Comparison of ENCODE assay signal across 8 cellular contexts in genomic region chr10:103396789-103397087, GRCh38. TPM values are rescaled to one million over a fixed set of nuclear protein-coding genes. Genes with fewer than 3 reads are reported as not detected.
DNase-seq lines count a peak whose midpoint lies in the region; ATAC-seq, FAIRE-seq and TF ChIP-seq lines count a peak whose summit lies in the region.

No MANE protein-coding gene starts in this region.

- H2AFZ ChIP-seq in GM12878 (ENCODE audit: control insufficient read depth, low read depth, low read length) (peak overlapping the region; percentile 59), mesenchymal stem cell (ENCODE audit: low read depth, low read length) (no peak overlapping the region)

- H3K9ac ChIP-seq in GM12878 (ENCODE audit: control insufficient read depth, insufficient read depth, low read length) (peak overlapping the region; percentile 98), mesenchymal stem cell (ENCODE audit: low read length) (peak overlapping the region; percentile 99)

- H2BK12ac ChIP-seq in mesenchymal stem cell (ENCODE audit: low read length in 2 of 2) = peak overlapping the region in 1 of 2 experiments; percentile 10

- no peak overlapping the region for H2AK5ac ChIP-seq in mesenchymal stem cell (ENCODE audit: low read length, severe bottlenecking)

- no peak for TF ChIP-seq POLR2A in GM12878 (IDR thresholded peaks at IDR 0.05; ENCODE audit: low read depth, low read length)
- no peak for TF ChIP-seq POLR2A in uterus (IDR thresholded peaks at IDR 0.05)

- POLR2A ChIA-PET in GM12878 (lab: Charles Lee) = interaction anchor here (0.6 to 1.3 kb wide), 4 partner anchors 8 to 623 kb away, joined by 3 to 6 read pairs (median 5); partner anchors contain the start of gene CALHM2

- in situ Hi-C loops in GM12878 (cut with MboI) = no loop called here

- intact Hi-C loops in left ventricle myocardium inferior (cut with micrococcal nuclease) = no loop called here
- intact Hi-C loops in left ventricle myocardium superior (cut with micrococcal nuclease) = no loop called here
- intact Hi-C loops in GM12878 (cut with micrococcal nuclease; ENCODE audit: unreplicated experiment) = loop anchor here (1.0 to 5.0 kb wide), 2 partner anchors 28 to 44 kb away; partner anchors contain the start of gene PCGF6
- intact Hi-C loops in uterus (cut with DNase I; ENCODE audit: low total_unique reads) = no loop called here

- peak overlapping the region in 1 of 2 experiments; percentile 98 for H3K4ac ChIP-seq in mesenchymal stem cell (ENCODE audit: low read depth in 1 of 2, low read length in 2 of 2)

- H3K27ac ChIP-seq in left ventricle myocardium inferior (replicated peaks) = peak overlapping the region; percentile 95
- peak overlapping the region; percentile 88 for H3K27ac ChIP-seq in GM12878 (ENCODE audit: control insufficient read depth, insufficient read depth)
- H3K27ac ChIP-seq in mesenchymal stem cell (ENCODE audit: low read length, poor library complexity, severe bottlenecking) = peak overlapping the region; percentile 21
- peak overlapping the region; percentile 57 to 73 for H3K27ac ChIP-seq in uterus

- TF ChIP-seq CTCF in left ventricle myocardium inferior (IDR thresholded peaks at IDR 0.05; ENCODE audit: borderline replicate concordance) (no peak), GM12878 (IDR thresholded peaks at IDR 0.05 in 2 of 3, conservative IDR thresholded peaks at IDR 0.05 in 1 of 3; ENCODE audit: control insufficient read depth in 2 of 3, extremely low read depth in 1 of 3, insufficient read depth in 1 of 3, low read depth in 3 of 3, low read length in 3 of 3) (no peak), uterus (IDR thresholded peaks at IDR 0.05) (no peak)

- H2BK120ac ChIP-seq in mesenchymal stem cell (ENCODE audit: low read depth, low read length) = no peak overlapping the region

- no peak for TF ChIP-seq EP300 in GM12878 (IDR thresholded peaks at IDR 0.05; ENCODE audit: borderline replicate concordance in 1 of 2, control insufficient read depth in 1 of 2, low read depth in 2 of 2, low read length in 2 of 2)

- peak overlapping the region in 1 of 2 experiments; percentile 82 for H3K14ac ChIP-seq in mesenchymal stem cell (ENCODE audit: low read length in 2 of 2)

- no peak for TF ChIP-seq RAD21 in GM12878 (IDR thresholded peaks at IDR 0.05; ENCODE audit: insufficient read depth, low read depth, low read length)

- peaks cover 65% of the 10 kb centered on the region for H3K79me2 ChIP-seq in GM12878 (ENCODE audit: control insufficient read depth, insufficient read depth, low read length)

- H2BK5ac ChIP-seq in mesenchymal stem cell (ENCODE audit: low read depth, low read length, poor library complexity, severe bottlenecking) = no peak overlapping the region

- no peaks in the 10 kb centered on the region for H4K20me1 ChIP-seq in GM12878 (ENCODE audit: control insufficient read depth, insufficient read depth)

- H3K36me3 ChIP-seq in left ventricle myocardium inferior (peaks cover 53% of the 10 kb centered on the region), GM12878 (ENCODE audit: control insufficient read depth in 2 of 2, insufficient read depth in 2 of 2, low read length in 1 of 2) (peaks cover 0 to 3% of the 10 kb centered on the region in 2 experiments; a peak in 2 of 4 replicates), mesenchymal stem cell (ENCODE audit: control insufficient read depth in 1 of 2, insufficient read depth in 2 of 2, low read depth in 1 of 2, low read length in 2 of 2) (peaks cover 27 to 62% of the 10 kb centered on the region in 2 experiments), uterus (no peaks in the 10 kb centered on the region)

- CTCF ChIA-PET in GM12878 (lab: Yijun Ruan, JAX) = interaction anchor here (0.5 to 2.9 kb wide), 5 partner anchors 10 to 687 kb away, joined by 3 to 11 read pairs (median 4); no protein-coding TSS in a partner anchor

- H4K8ac ChIP-seq in mesenchymal stem cell (ENCODE audit: low read length) = peak overlapping the region; percentile 58

- FAIRE-seq in GM12878 (lab: Jason Lieb, UNC) = no peak

- peak overlapping the region in 1 of 2 experiments; percentile 94 for H3K18ac ChIP-seq in mesenchymal stem cell (ENCODE audit: low read depth in 1 of 2, low read length in 2 of 2)

- TSS peak; percentile 86 for BruUV-seq in GM12878 (replicated peaks; lab: Mats Ljungman, UMichigan)

- no peak overlapping the region for H2BK15ac ChIP-seq in mesenchymal stem cell (ENCODE audit: low read depth, poor library complexity, severe bottlenecking)

- H3K4me2 ChIP-seq in GM12878 (ENCODE audit: control insufficient read depth, insufficient read depth) = peak overlapping the region; percentile 60
- H3K4me2 ChIP-seq in mesenchymal stem cell (ENCODE audit: low read length, poor library complexity, severe bottlenecking) = peak overlapping the region; percentile 57

- SMC1A ChIA-PET in GM12878 (lab: Charles Lee; ENCODE audit: uncharacterized antibody, unreplicated experiment) = interaction anchor here (0.6 to 5.0 kb wide), 7 partner anchors 21 to 300 kb away, joined by 3 to 23 read pairs (median 3); partner anchors contain the start of gene TAF5

- peak overlapping the region; percentile 88 for H3K4me3 ChIP-seq in left ventricle myocardium inferior
- peak overlapping the region; percentile 78 for H3K4me3 ChIP-seq in GM12878
- H3K4me3 ChIP-seq in mesenchymal stem cell (ENCODE audit: insufficient read depth in 1 of 2, low read depth in 1 of 2, low read length in 2 of 2) = peak overlapping the region; percentile 85 to 97
- peak overlapping the region; percentile 72 to 82 for H3K4me3 ChIP-seq in uterus

- peaks cover 56% of the 10 kb centered on the region for H3K4me1 ChIP-seq in left ventricle myocardium inferior
- peaks cover 4% of the 10 kb centered on the region; the same call in 1 of the 2 replicates for H3K4me1 ChIP-seq in GM12878 (ENCODE audit: control insufficient read depth, insufficient read depth, low read length)
- H3K4me1 ChIP-seq in mesenchymal stem cell (ENCODE audit: control insufficient read depth, insufficient read depth, low read depth, low read length) = peaks cover 11% of the 10 kb centered on the region
- H3K4me1 ChIP-seq in uterus = peaks cover 0 to 13% of the 10 kb centered on the region in 2 donors

- peaks cover 17% of the 10 kb centered on the region for H3K79me1 ChIP-seq in mesenchymal stem cell (replicated peaks; ENCODE audit: low read length, poor library complexity, severe bottlenecking)

- ATAC-seq in left ventricle myocardium superior (no peak), GM12878 (no peak), GM21576 (IDR thresholded peaks at IDR 0.05; ENCODE audit: unreplicated experiment) (no peak)

- 3% methylated on average over 8 of the region's 8 CpGs for WGBS in GM12878 (ENCODE audit: insufficient coverage, insufficient replicate concordance, low lambda C conversion rate, missing lambda C conversion rate)
- whole genome bisulfite sequencing in mesenchymal stem cell = 1% methylated on average over 8 of the region's 8 CpGs

- no peak for DNase-seq in left ventricle myocardium inferior
- no peak for DNase-seq in left ventricle myocardium superior
- no peak for DNase-seq in GM12878 (ENCODE audit: low read depth, low spot score)
- DNase-seq in mesenchymal stem cell = no peak
- no peak for DNase-seq in uterus
- DNase-seq in NCI-H2107 (lab: John Stamatoyannopoulos, UW) = no peak
- no peak for DNase-seq in activated CD8-positive, alpha-beta memory T cell treated with anti-CD3 and anti-CD28 coated beads for 24 hours

- H3K23ac ChIP-seq in mesenchymal stem cell (ENCODE audit: low read length in 2 of 2) = peak overlapping the region in 1 of 2 experiments; percentile 99

- RAD21 ChIA-PET in GM12878 (lab: Charles Lee; ENCODE audit: unreplicated experiment) = interaction anchor here (0.5 to 2.1 kb wide), 6 partner anchors 19 to 166 kb away, joined by 3 to 6 read pairs (median 3); partner anchors contain the start of gene CALHM1

- H3K27me3 ChIP-seq in left ventricle myocardium inferior (ENCODE audit: low read depth) = no peaks in the 10 kb centered on the region
- no peaks in the 10 kb centered on the region for H3K27me3 ChIP-seq in GM12878 (replicated peaks in 1 of 2; ENCODE audit: control insufficient read depth in 2 of 2, insufficient read depth in 2 of 2, low read length in 1 of 2)
- no peaks in the 10 kb centered on the region for H3K27me3 ChIP-seq in mesenchymal stem cell (ENCODE audit: control insufficient read depth in 1 of 2, insufficient read depth in 1 of 2, low read length in 2 of 2)
- H3K27me3 ChIP-seq in uterus = no peaks in the 10 kb centered on the region

- H3K9me3 ChIP-seq in left ventricle myocardium inferior (replicated peaks) (no peaks in the 10 kb centered on the region), GM12878 (replicated peaks; ENCODE audit: control insufficient read depth, insufficient read depth, low read length) (no peaks in the 10 kb centered on the region), mesenchymal stem cell (ENCODE audit: control insufficient read depth, low read length) (no peaks in the 10 kb centered on the region), uterus (no peaks in the 10 kb centered on the region)

- no peak overlapping the region for H4K91ac ChIP-seq in mesenchymal stem cell (ENCODE audit: low read length)

RNA-seq across cellular contexts. Expression of gene PDCD11, which starts 0.3 kb away (rescaled TPM):
- total RNA-seq in left ventricle myocardium inferior (11.2 TPM), left ventricle myocardium superior (12.1 TPM), GM12878 (2014; rRNA removed) (51.2 and 52.9 TPM in 2 replicates), GM12878 (2014; rRNA removed; fragmentation: Illumina TruSeq; extraction: Trizol) (40.0 and 42.9 TPM in 2 replicates), GM12878 (2021) (66.5 and 69.7 TPM in 2 replicates), uterus (10 to 100 TPM in 2 of 4 donors, 1 to 10 TPM in 2; 7.4 to 39.0 (median 22.2) TPM)
- 121 and 124 TPM in 2 replicates for total RNA-seq in GM12878 (2013; cell fraction: nucleolus; rRNA removed)
- polyA plus RNA-seq in GM12878 (2011; ENCODE audit: low read depth) = 19.5 TPM
- polyA plus RNA-seq in GM12878 (2011; rRNA removed) (25.2 and 32.3 TPM in 2 replicates), GM12878 (2014; fragmentation: Illumina TruSeq; extraction: Trizol) (42.9 and 46.7 TPM in 2 replicates), GM12878 (2014; fragmentation: Nextera tagmentation; extraction: Ambion mirVana) (10 to 100 TPM; 13.9 to 17.2 TPM), GM12878 (2014; rRNA removed) (42.6 and 46.4 TPM in 2 replicates), GM12878 (2016; fragmentation: Nextera tagmentation; extraction: Ambion mirVana) (10 to 100 TPM; 48.1 to 52.4 TPM)
- polyA plus RNA-seq in GM12878 (2011; cell fraction: cytosol; rRNA removed) = 30.7 and 35.6 TPM in 2 replicates
- polyA plus RNA-seq in GM12878 (2011; cell fraction: nucleus; rRNA removed) = 92.2 and 142 TPM in 2 replicates
- 27.2 and 31.0 TPM in 2 replicates for polyA plus RNA-seq in GM12878 (2012)
- polyA minus RNA-seq in GM12878 (2011; rRNA and poly(A)+ RNA removed) = 54.2 and 63.3 TPM in 2 replicates
- polyA minus RNA-seq in GM12878 (2011; cell fraction: cytosol; rRNA and poly(A)+ RNA removed) = 27.3 and 29.3 TPM in 2 replicates
- polyA minus RNA-seq in GM12878 (2011; cell fraction: nucleus; rRNA and poly(A)+ RNA removed) = 41.8 and 83.1 TPM in 2 replicates
- 10.6 TPM for polyA plus RNA-seq in mesenchymal stem cell (2013, experiment 1 of 2)
- polyA plus RNA-seq in mesenchymal stem cell (2013, experiment 2 of 2) = 10.0 TPM

RNA-seq across cellular contexts. Expression of gene ATP5MK, which starts 0.5 kb away (rescaled TPM):
- total RNA-seq in left ventricle myocardium inferior = 1,231 TPM
- total RNA-seq in left ventricle myocardium superior = 1,234 TPM
- 7.8 and 8.3 TPM in 2 replicates for total RNA-seq in GM12878 (2013; cell fraction: nucleolus; rRNA removed)
- 240 and 260 TPM in 2 replicates for total RNA-seq in GM12878 (2014; rRNA removed)
- total RNA-seq in GM12878 (2014; rRNA removed; fragmentation: Illumina TruSeq; extraction: Trizol) = 542 TPM in 2 replicates
- total RNA-seq in GM12878 (2021) = 359 and 363 TPM in 2 replicates
- polyA plus RNA-seq in GM12878 (2011; ENCODE audit: low read depth) = 273 TPM
- polyA plus RNA-seq in GM12878 (2011; rRNA removed) = 485 and 750 TPM in 2 replicates
- polyA plus RNA-seq in GM12878 (2011; cell fraction: cytosol; rRNA removed) = 249 and 311 TPM in 2 replicates
- 93.4 and 127 TPM in 2 replicates for polyA plus RNA-seq in GM12878 (2011; cell fraction: nucleus; rRNA removed)
- 475 and 565 TPM in 2 replicates for polyA plus RNA-seq in GM12878 (2012)
- 664 and 709 TPM in 2 replicates for polyA plus RNA-seq in GM12878 (2014; fragmentation: Illumina TruSeq; extraction: Trizol)
- polyA plus RNA-seq in GM12878 (2014; fragmentation: Nextera tagmentation; extraction: Ambion mirVana) = 1,000 to 10,000 TPM; 1,633 to 1,790 TPM
- 303 and 374 TPM in 2 replicates for polyA plus RNA-seq in GM12878 (2014; rRNA removed)
- polyA plus RNA-seq in GM12878 (2016; fragmentation: Nextera tagmentation; extraction: Ambion mirVana) = 1,000 to 10,000 TPM in 1 of 2 experiments, 100 to 1,000 TPM in 1; 941 to 1,045 TPM
- 36.4 and 43.3 TPM in 2 replicates for polyA minus RNA-seq in GM12878 (2011; rRNA and poly(A)+ RNA removed)
- polyA minus RNA-seq in GM12878 (2011; cell fraction: cytosol; rRNA and poly(A)+ RNA removed) = 7.6 and 8.7 TPM in 2 replicates
- 10.8 and 11.2 TPM in 2 replicates for polyA minus RNA-seq in GM12878 (2011; cell fraction: nucleus; rRNA and poly(A)+ RNA removed)
- 1,004 TPM for polyA plus RNA-seq in mesenchymal stem cell (2013, experiment 1 of 2)
- polyA plus RNA-seq in mesenchymal stem cell (2013, experiment 2 of 2) = 995 TPM
- total RNA-seq in uterus = 100 to 1,000 TPM in 3 of 4 donors, 10 to 100 TPM in 1; 74.1 to 379 (median 185) TPM

RNA-seq across cellular contexts. Expression of gene TAF5, which starts 29.0 kb away (rescaled TPM):
- total RNA-seq in left ventricle myocardium inferior (2.4 TPM), left ventricle myocardium superior (2.8 TPM), GM12878 (2014; rRNA removed) (7.7 and 8.8 TPM in 2 replicates), GM12878 (2014; rRNA removed; fragmentation: Illumina TruSeq; extraction: Trizol) (7.8 and 7.9 TPM in 2 replicates), GM12878 (2021) (6.6 and 7.1 TPM in 2 replicates), uterus (1 to 10 TPM; 1.8 to 8.6 (median 6.0) TPM)
- 5.3 and 5.6 TPM in 2 replicates for total RNA-seq in GM12878 (2013; cell fraction: nucleolus; rRNA removed)
- polyA plus RNA-seq in GM12878 (2011; ENCODE audit: low read depth) = 1.9 TPM
- polyA plus RNA-seq in GM12878 (2011; rRNA removed) (9.2 and 13.7 TPM in 2 replicates), GM12878 (2014; fragmentation: Illumina TruSeq; extraction: Trizol) (7.9 and 9.8 TPM in 2 replicates), GM12878 (2014; fragmentation: Nextera tagmentation; extraction: Ambion mirVana) (1 to 10 TPM; 3.7 to 3.8 TPM), GM12878 (2014; rRNA removed) (6.1 and 6.8 TPM in 2 replicates), GM12878 (2016; fragmentation: Nextera tagmentation; extraction: Ambion mirVana) (1 to 10 TPM; 6.7 to 9.0 TPM)
- 4.4 TPM in 2 replicates for polyA plus RNA-seq in GM12878 (2011; cell fraction: cytosol; rRNA removed)
- 3.2 and 4.6 TPM in 2 replicates for polyA plus RNA-seq in GM12878 (2011; cell fraction: nucleus; rRNA removed)
- polyA plus RNA-seq in GM12878 (2012) = 3.0 and 4.4 TPM in 2 replicates
- polyA minus RNA-seq in GM12878 (2011; rRNA and poly(A)+ RNA removed) = 5.3 and 7.0 TPM in 2 replicates
- polyA minus RNA-seq in GM12878 (2011; cell fraction: cytosol; rRNA and poly(A)+ RNA removed) = 3.6 and 4.6 TPM in 2 replicates
- polyA minus RNA-seq in GM12878 (2011; cell fraction: nucleus; rRNA and poly(A)+ RNA removed) = 1.6 and 3.4 TPM in 2 replicates
- 1.9 TPM for polyA plus RNA-seq in mesenchymal stem cell (2013, experiment 1 of 2)
- 2.2 TPM for polyA plus RNA-seq in mesenchymal stem cell (2013, experiment 2 of 2)

RNA-seq across cellular contexts. Expression of gene PCGF6, which starts 45.8 kb away (rescaled TPM):
- total RNA-seq in left ventricle myocardium inferior = 5.4 TPM
- total RNA-seq in left ventricle myocardium superior = 5.5 TPM
- 23.3 and 31.4 TPM in 2 replicates for total RNA-seq in GM12878 (2013; cell fraction: nucleolus; rRNA removed)
- 13.3 and 16.5 TPM in 2 replicates for total RNA-seq in GM12878 (2014; rRNA removed)
- total RNA-seq in GM12878 (2014; rRNA removed; fragmentation: Illumina TruSeq; extraction: Trizol) = 13.7 and 14.5 TPM in 2 replicates
- total RNA-seq in GM12878 (2021) = 13.2 and 14.0 TPM in 2 replicates
- polyA plus RNA-seq in GM12878 (2011; ENCODE audit: low read depth) = 4.2 TPM
- polyA plus RNA-seq in GM12878 (2011; rRNA removed) = 12.2 and 18.9 TPM in 2 replicates
- 3.9 and 4.4 TPM in 2 replicates for polyA plus RNA-seq in GM12878 (2011; cell fraction: cytosol; rRNA removed)
- polyA plus RNA-seq in GM12878 (2011; cell fraction: nucleus; rRNA removed) = 4.5 and 7.2 TPM in 2 replicates
- polyA plus RNA-seq in GM12878 (2012) = 6.6 and 7.6 TPM in 2 replicates
- polyA plus RNA-seq in GM12878 (2014; fragmentation: Illumina TruSeq; extraction: Trizol) = 10.8 and 13.4 TPM in 2 replicates
- 1 to 10 TPM; 6.5 to 8.2 TPM for polyA plus RNA-seq in GM12878 (2014; fragmentation: Nextera tagmentation; extraction: Ambion mirVana)
- polyA plus RNA-seq in GM12878 (2014; rRNA removed) = 8.9 and 11.4 TPM in 2 replicates
- polyA plus RNA-seq in GM12878 (2016; fragmentation: Nextera tagmentation; extraction: Ambion mirVana) = 10 to 100 TPM; 17.7 to 19.1 TPM
- 5.1 and 6.4 TPM in 2 replicates for polyA minus RNA-seq in GM12878 (2011; rRNA and poly(A)+ RNA removed)
- 2.4 and 2.9 TPM in 2 replicates for polyA minus RNA-seq in GM12878 (2011; cell fraction: cytosol; rRNA and poly(A)+ RNA removed)
- 6.0 and 9.3 TPM in 2 replicates for polyA minus RNA-seq in GM12878 (2011; cell fraction: nucleus; rRNA and poly(A)+ RNA removed)
- polyA plus RNA-seq in mesenchymal stem cell (2013, experiment 1 of 2) = 5.9 TPM
- 6.4 TPM for polyA plus RNA-seq in mesenchymal stem cell (2013, experiment 2 of 2)
- 10 to 100 TPM in 2 of 4 donors, 1 to 10 TPM in 2; 1.5 to 19.2 (median 9.7) TPM for total RNA-seq in uterus

RNA-seq across cellular contexts. Expression of gene CALHM2, which starts 55.4 kb away (rescaled TPM):
- total RNA-seq in left ventricle myocardium inferior (11.3 TPM), left ventricle myocardium superior (9.8 TPM), GM12878 (2014; rRNA removed) (7.5 and 8.0 TPM in 2 replicates), GM12878 (2014; rRNA removed; fragmentation: Illumina TruSeq; extraction: Trizol) (5.0 and 6.1 TPM in 2 replicates), GM12878 (2021) (15.2 and 15.3 TPM in 2 replicates), uterus (10 to 100 TPM; 29.7 to 98.7 (median 46.8) TPM)
- 24.6 and 24.7 TPM in 2 replicates for total RNA-seq in GM12878 (2013; cell fraction: nucleolus; rRNA removed)
- polyA plus RNA-seq in GM12878 (2011; ENCODE audit: low read depth) = 4.3 TPM
- polyA plus RNA-seq in GM12878 (2011; rRNA removed) (11.8 and 23.7 TPM in 2 replicates), GM12878 (2014; fragmentation: Illumina TruSeq; extraction: Trizol) (5.5 and 8.1 TPM in 2 replicates), GM12878 (2014; fragmentation: Nextera tagmentation; extraction: Ambion mirVana) (1 to 10 TPM in 1 of 2 experiments, under 1 TPM in 1; 0.60 to 1.9 TPM), GM12878 (2014; rRNA removed) (14.5 and 15.2 TPM in 2 replicates), GM12878 (2016; fragmentation: Nextera tagmentation; extraction: Ambion mirVana) (10 to 100 TPM; 10.4 to 12.6 TPM)
- polyA plus RNA-seq in GM12878 (2011; cell fraction: cytosol; rRNA removed) = 32.2 and 40.1 TPM in 2 replicates
- 56.9 and 57.7 TPM in 2 replicates for polyA plus RNA-seq in GM12878 (2011; cell fraction: nucleus; rRNA removed)
- polyA plus RNA-seq in GM12878 (2012) = 9.2 and 14.4 TPM in 2 replicates
- polyA minus RNA-seq in GM12878 (2011; rRNA and poly(A)+ RNA removed) = 22.8 and 48.1 TPM in 2 replicates
- polyA minus RNA-seq in GM12878 (2011; cell fraction: cytosol; rRNA and poly(A)+ RNA removed) = 11.5 and 17.3 TPM in 2 replicates
- polyA minus RNA-seq in GM12878 (2011; cell fraction: nucleus; rRNA and poly(A)+ RNA removed) = 32.5 and 51.8 TPM in 2 replicates
- 8.7 TPM for polyA plus RNA-seq in mesenchymal stem cell (2013, experiment 1 of 2)
- polyA plus RNA-seq in mesenchymal stem cell (2013, experiment 2 of 2) = 8.2 TPM

Comparison
In these comparisons a context has a peak if more than half of its experiments do, and no peak if none do; other contexts are left out.
1. H3K27ac ChIP-seq: peak in every context shown above with its lines; median percentile 95 in left ventricle myocardium inferior; 88 in GM12878; 65 in uterus; 21 in mesenchymal stem cell.